ENCODE assay signal across 22 cellular contexts in genomic region chr6:106055442-106055975, GRCh38.
"Had no signal": no experiment of that assay in that cellular context is flagged by ENCODE, and none has a peak within 500 bp of the region (broad histone marks: within the 10 kb centered on the region; RNA-seq: fewer than 3 reads in every experiment).

No MANE protein-coding gene starts in this region.

- H3K9me3 Mint-ChIP-seq: activated CD4-positive, alpha-beta memory T cell treated with anti-CD3 and anti-CD28 coated beads, Interleukin-2, amount 10 ng/mL, durations not matched to agents 7 days and 5 days; activated CD4-positive, alpha-beta T cell treated with anti-CD3 and anti-CD28 coated beads, Interleukin-2, amount 10 ng/mL, durations not matched to agents 24 days and 14 days; activated naive CD4-positive, alpha-beta T cell treated with anti-CD3 and anti-CD28 coated beads for 36 hours; activated naive CD8-positive, alpha-beta T cell treated with anti-CD3 and anti-CD28 coated beads, Interleukin-2, amount 50 U/mL, for 24 hours; activated T-cell treated with anti-CD3 and anti-CD28 coated beads, Interleukin-2, amount 50 U/mL, for 72 hours; naive thymus-derived CD4-positive, alpha-beta T cell; neural crest cell had no signal

- H3K27ac ChIP-seq: cardiac muscle cell, epithelial cell of prostate, heart right ventricle, thyroid gland had no signal

- H3K4me1 ChIP-seq: heart right ventricle had no signal

- ATAC-seq: activated naive CD8-positive, alpha-beta T cell treated with anti-CD3 and anti-CD28 coated beads, Interleukin-2, amount 50 U/mL, for 24 hours; activated T-cell treated with anti-CD3 and anti-CD28 coated beads, Interleukin-2, amount 50 U/mL, for 72 hours; heart right ventricle; stimulated activated naive CD8-positive, alpha-beta T cell treated with anti-CD3 and anti-CD28 coated beads, Interleukin-15, Interleukin-2, amounts not matched to agents 100 U/mL and 50 U/mL, for 24 hours had no signal

- H3K9me3 ChIP-seq: heart right ventricle, thyroid gland had no signal

- H3K4me3 ChIP-seq: cardiac muscle cell, heart right ventricle, thyroid gland had no signal

- H3K27ac Mint-ChIP-seq: activated naive CD4-positive, alpha-beta T cell treated with anti-CD3 and anti-CD28 coated beads for 36 hours; activated naive CD8-positive, alpha-beta T cell treated with anti-CD3 and anti-CD28 coated beads, Interleukin-2, amount 50 U/mL, for 24 hours; activated T-cell treated with anti-CD3 and anti-CD28 coated beads, Interleukin-2, amount 50 U/mL, for 72 hours had no signal

- H3K27me3 ChIP-seq: thyroid gland had no signal

- H3K36me3 ChIP-seq: cardiac muscle cell, heart right ventricle, thyroid gland had no signal

- FAIRE-seq: keratinocyte had no signal

- DNase-seq: activated CD4-positive, alpha-beta memory T cell treated with anti-CD3 and anti-CD28 coated beads, Interleukin-2, amount 10 ng/mL, durations not matched to agents 7 days and 5 days; activated CD4-positive, CD25-positive, alpha-beta regulatory T cell; activated effector memory CD4-positive, alpha-beta T cell treated with Interleukin-2 at 50 U/mL for 16 hours; activated naive CD4-positive, alpha-beta T cell treated with anti-CD3 and anti-CD28 coated beads for 36 hours; activated naive CD8-positive, alpha-beta T cell treated with anti-CD3 and anti-CD28 coated beads, Interleukin-2, amount 50 U/mL, for 24 hours; activated T-cell treated with anti-CD3 and anti-CD28 coated beads, Interleukin-2, amount 50 U/mL, for 72 hours; cortex of kidney; heart right ventricle; naive thymus-derived CD4-positive, alpha-beta T cell; posterior cingulate gyrus; retina; stimulated activated CD4-positive, alpha-beta T cell treated with anti-CD3 and anti-CD28 coated beads, Interleukin-12 subunit alpha, Interleukin-12 subunit beta, amount 100 ng/mL, for 4 hours; stimulated activated CD4-positive, alpha-beta T cell treated with anti-CD3 and anti-CD28 coated beads, Interleukin-4, amount 100 ng/mL, for 4 hours; stimulated activated naive CD8-positive, alpha-beta T cell treated with anti-CD3 and anti-CD28 coated beads, Interleukin-15, Interleukin-2, amounts not matched to agents 100 U/mL and 50 U/mL, for 24 hours; substantia nigra; T1000; thyroid gland had no signal

- H3K4me3 Mint-ChIP-seq: activated naive CD4-positive, alpha-beta T cell treated with anti-CD3 and anti-CD28 coated beads for 36 hours; activated naive CD8-positive, alpha-beta T cell treated with anti-CD3 and anti-CD28 coated beads, Interleukin-2, amount 50 U/mL, for 24 hours; neural crest cell had no signal
